ENCODE assay signal across 8 cellular contexts in the genomic region with DNA sequence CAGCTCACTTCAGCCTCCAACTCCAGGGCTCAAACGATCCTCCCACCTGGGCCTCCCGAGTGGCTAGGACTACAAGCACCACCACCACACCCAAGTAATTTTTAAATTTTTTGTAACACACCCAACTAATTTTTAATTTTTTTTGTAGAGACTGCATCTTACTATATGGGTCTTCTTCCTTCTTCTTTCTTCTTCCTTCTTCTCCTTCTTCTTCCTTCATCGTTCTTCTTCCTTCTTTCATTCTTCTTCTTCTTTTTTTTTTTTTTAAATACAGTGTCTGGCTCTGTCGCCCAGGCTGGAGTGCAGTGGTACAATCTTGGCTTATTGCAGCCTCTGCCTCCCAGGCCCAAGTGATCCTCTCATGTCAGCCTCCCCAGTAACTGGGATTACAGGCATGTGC. TPM values are rescaled to one million over a fixed set of nuclear protein-coding genes. Genes with fewer than 3 reads are reported as not detected.
DNase-seq lines count a peak whose midpoint lies in the region; ATAC-seq, FAIRE-seq and TF ChIP-seq lines count a peak whose summit lies in the region.

No MANE protein-coding gene starts in this region.

- 94% methylated on average over 4 of the region's 4 CpGs for WGBS in HUES64

- H3K27me3 ChIP-seq in HUES64 (ENCODE audit: insufficient read depth, low read length) = no peaks in the 10 kb centered on the region
- no peaks in the 10 kb centered on the region for H3K27me3 ChIP-seq in iPS-20b (ENCODE audit: insufficient read depth, low read length)

- no peak for FAIRE-seq in GM12892 (lab: Jason Lieb, UNC)

- peaks cover 8% of the 10 kb centered on the region for H3K36me3 Mint-ChIP-seq in activated CD8-positive, alpha-beta T cell treated with anti-CD3 and anti-CD28 coated beads for 36 hours (ENCODE audit: low read depth)
- peaks cover 1 to 7% of the 10 kb centered on the region in 2 donors for H3K36me3 Mint-ChIP-seq in stimulated activated naive B cell treated with anti-CD40 and anti-IgM and Interleukin-4, amounts not matched to agents 10 μg/mL and 1 μg/mL and 100 μg/mL, for 72 hours

- H3K4me3 ChIP-seq in HUES64 (ENCODE audit: low read length) (0 out of 2 replicates have a peak overlapping the region, but pooled peaks have one; percentile 75), iPS-20b (ENCODE audit: low read length) (no peak overlapping the region)

- peaks cover 50% of the 10 kb centered on the region for H3K4me1 Mint-ChIP-seq in activated CD8-positive, alpha-beta T cell treated with anti-CD3 and anti-CD28 coated beads for 36 hours (ENCODE audit: low read depth)
- peaks cover 17 to 46% of the 10 kb centered on the region in 2 donors for H3K4me1 Mint-ChIP-seq in stimulated activated naive B cell treated with anti-CD40 and anti-IgM and Interleukin-4, amounts not matched to agents 10 μg/mL and 1 μg/mL and 100 μg/mL, for 72 hours

- H3K27ac Mint-ChIP-seq in activated CD8-positive, alpha-beta T cell treated with anti-CD3 and anti-CD28 coated beads for 36 hours = peak overlapping the region; percentile 99
- H3K27ac Mint-ChIP-seq in stimulated activated naive B cell treated with anti-CD40 and anti-IgM and Interleukin-4, amounts not matched to agents 10 μg/mL and 1 μg/mL and 100 μg/mL, for 72 hours = peak overlapping the region; percentile 98

- POLR2A ChIA-PET in activated CD8-positive, alpha-beta T cell treated with anti-CD3 and anti-CD28 coated beads for 36 hours (lab: Charles Lee) = interaction anchor here (1.2 kb wide), 1 partner anchor 253 kb away, joined by 4 read pairs; no protein-coding TSS in a partner anchor

- H3K4me1 ChIP-seq in HUES64 (ENCODE audit: insufficient read depth, low read length) (peaks cover 18% of the 10 kb centered on the region), iPS-20b (ENCODE audit: insufficient read depth, low read length) (peaks cover 12% of the 10 kb centered on the region)

- no peak for TF ChIP-seq POLR2A in GM12892 (IDR thresholded peaks at IDR 0.05; ENCODE audit: low read depth, low read length)

- H3K36me3 ChIP-seq in HUES64 (ENCODE audit: insufficient read depth, low read length) (no peaks in the 10 kb centered on the region), iPS-20b (ENCODE audit: insufficient read depth, low read depth, low read length) (no peaks in the 10 kb centered on the region)

- CTCF ChIA-PET in activated CD8-positive, alpha-beta T cell treated with anti-CD3 and anti-CD28 coated beads for 36 hours (lab: Charles Lee) = interaction anchor here (1.0 kb wide), 1 partner anchor 35 kb away, joined by 3 read pairs; no protein-coding TSS in a partner anchor

- H3K4me3 Mint-ChIP-seq in activated CD8-positive, alpha-beta T cell treated with anti-CD3 and anti-CD28 coated beads for 36 hours = peak overlapping the region; percentile 83
- H3K4me3 Mint-ChIP-seq in stimulated activated naive B cell treated with anti-CD40 and anti-IgM and Interleukin-4, amounts not matched to agents 10 μg/mL and 1 μg/mL and 100 μg/mL, for 72 hours = peak overlapping the region; percentile 84 to 99

- intact Hi-C loops in activated CD8-positive, alpha-beta T cell treated with anti-CD3 and anti-CD28 coated beads for 36 hours (cut with micrococcal nuclease) = loop anchor here (5.0 kb wide), 1 partner anchor 87 kb away; a partner anchor contains a TSS

- DNase-seq in activated CD8-positive, alpha-beta T cell treated with anti-CD3 and anti-CD28 coated beads for 36 hours = no peak
- DNase-seq in stimulated activated naive B cell treated with anti-CD40 and anti-IgM and Interleukin-4, amounts not matched to agents 10 μg/mL and 1 μg/mL and 100 μg/mL, for 72 hours = no peak
- DNase-seq in GM12892 (ENCODE audit: insufficient read length) = no peak
- DNase-seq in stimulated activated CD8-positive, alpha-beta memory T cell treated with anti-CD3 and anti-CD28 coated beads, Interleukin-4, amount 100 ng/mL, for 48 hours = no peak
- DNase-seq in NCI-H1105 (lab: John Stamatoyannopoulos, UW) = no peak
- no peak for DNase-seq in inferior parietal cortex (ENCODE audit: extremely low spot score)

- H3K9me3 Mint-ChIP-seq in activated CD8-positive, alpha-beta T cell treated with anti-CD3 and anti-CD28 coated beads for 36 hours = no peaks in the 10 kb centered on the region
- H3K9me3 Mint-ChIP-seq in stimulated activated naive B cell treated with anti-CD40 and anti-IgM and Interleukin-4, amounts not matched to agents 10 μg/mL and 1 μg/mL and 100 μg/mL, for 72 hours = no peaks in the 10 kb centered on the region

- H3K9me3 ChIP-seq in HUES64 (ENCODE audit: insufficient read depth, low read depth, low read length) (no peaks in the 10 kb centered on the region), iPS-20b (ENCODE audit: insufficient read depth, low read depth, low read length) (no peaks in the 10 kb centered on the region)

- no peak for TF ChIP-seq CTCF in activated CD8-positive, alpha-beta T cell treated with anti-CD3 and anti-CD28 coated beads for 36 hours (IDR thresholded peaks at IDR 0.05)

- H3K27ac ChIP-seq in HUES64 (ENCODE audit: low read depth, low read length) = no peak overlapping the region
- no peak overlapping the region for H3K27ac ChIP-seq in iPS-20b (ENCODE audit: low read length)

- H3K27me3 Mint-ChIP-seq in activated CD8-positive, alpha-beta T cell treated with anti-CD3 and anti-CD28 coated beads for 36 hours = no peaks in the 10 kb centered on the region
- H3K27me3 Mint-ChIP-seq in stimulated activated naive B cell treated with anti-CD40 and anti-IgM and Interleukin-4, amounts not matched to agents 10 μg/mL and 1 μg/mL and 100 μg/mL, for 72 hours = no peaks in the 10 kb centered on the region

- H3K9ac ChIP-seq in HUES64 (ENCODE audit: low read depth, low read length) (no peak overlapping the region), iPS-20b (ENCODE audit: low read depth, low read length) (peak overlapping the region; percentile 78; the same call in 1 of the 2 replicates)

- ATAC-seq in activated CD8-positive, alpha-beta T cell treated with anti-CD3 and anti-CD28 coated beads for 36 hours = no peak
- ATAC-seq in stimulated activated naive B cell treated with anti-CD40 and anti-IgM and Interleukin-4, amounts not matched to agents 10 μg/mL and 1 μg/mL and 100 μg/mL, for 72 hours (replicated peaks) = no peak

RNA-seq across cellular contexts. Expression of a gene that starts 1.0 kb away (rescaled TPM):
- 12.0 TPM for polyA plus RNA-seq in HUES64 (2013, experiment 1 of 2)
- 15.0 TPM for polyA plus RNA-seq in HUES64 (2013, experiment 2 of 2)
- 10 to 100 TPM; 12.7 to 14.9 TPM for total RNA-seq in activated CD8-positive, alpha-beta T cell treated with anti-CD3 and anti-CD28 coated beads for 36 hours
- polyA plus RNA-seq in GM12892 (2012; ENCODE audit: missing spikeins) = 11.0 TPM

RNA-seq across cellular contexts. Expression of a gene that starts 48.0 kb away (rescaled TPM):
- polyA plus RNA-seq in HUES64 (2013, experiment 1 of 2) = 21.6 TPM
- 18.7 TPM for polyA plus RNA-seq in HUES64 (2013, experiment 2 of 2)
- total RNA-seq in activated CD8-positive, alpha-beta T cell treated with anti-CD3 and anti-CD28 coated beads for 36 hours = 10 to 100 TPM; 28.2 to 30.2 TPM
- 17.3 TPM for polyA plus RNA-seq in GM12892 (2012; ENCODE audit: missing spikeins)
